In genomic region chr13:51695677-51696076, GRCh38 we compare ENCODE assay signal across 1 cellular context.
TF ChIP-seq lines count a peak whose summit lies in the region.
"Not testable (repeated sequence)": the region's sequence is repeated elsewhere in the genome, so short reads cannot be mapped to it uniquely, and the experiment has no call there.

No MANE protein-coding gene starts in this region.

TF ChIP-seq in HepG2, 621 proteins besides CTCF, POLR2A, EP300 and RAD21 (continued from another document):
- 0 out of 2 replicates have a peak, but pooled peaks have one; percentile 42 for TF ChIP-seq ZNF280B (CRISPR knock-in tag; IDR thresholded peaks at IDR 0.05; ENCODE audit: borderline replicate concordance)
- TF ChIP-seq POGZ (CRISPR knock-in tag; IDR thresholded peaks at IDR 0.05) = peak; percentile 79
- 0 out of 2 replicates have a peak, but pooled peaks have one; percentile 36 for TF ChIP-seq HOMEZ (CRISPR knock-in tag; IDR thresholded peaks at IDR 0.05; ENCODE audit: low read depth)
- not testable (repeated sequence) for TF ChIP-seq SOX6 (IDR thresholded peaks at IDR 0.05); FOXA1 (IDR thresholded peaks at IDR 0.05); SOX13 (IDR thresholded peaks at IDR 0.05); FOXP1 (IDR thresholded peaks at IDR 0.05); HNF1A (IDR thresholded peaks at IDR 0.05; ENCODE audit: low read depth)
- TF ChIP-seq SOX6 (CRISPR knock-in tag; IDR thresholded peaks at IDR 0.05) = peak; percentile 82
- 0 out of 2 replicates have a peak, but pooled peaks have one; percentile 20 for TF ChIP-seq FOSL2 (CRISPR knock-in tag; IDR thresholded peaks at IDR 0.05)
- peak; percentile 61; the same call in 1 of the 2 replicates for TF ChIP-seq SP5 (CRISPR knock-in tag; IDR thresholded peaks at IDR 0.05; ENCODE audit: borderline replicate concordance, low read depth)
- peak; percentile 87 for TF ChIP-seq FOXA1 (CRISPR knock-in tag; IDR thresholded peaks at IDR 0.05)
- 0 out of 2 replicates have a peak, but pooled peaks have one; percentile 17 for TF ChIP-seq HOXA3 (CRISPR knock-in tag; IDR thresholded peaks at IDR 0.05)
- TF ChIP-seq SOX13 (CRISPR knock-in tag; conservative IDR thresholded peaks at IDR 0.05 in 1 of 2, IDR thresholded peaks at IDR 0.05 in 1 of 2) = peak in 1 of 2 experiments; percentile 81; a peak in 2 of 4 replicates
- TF ChIP-seq, protein P1, sequence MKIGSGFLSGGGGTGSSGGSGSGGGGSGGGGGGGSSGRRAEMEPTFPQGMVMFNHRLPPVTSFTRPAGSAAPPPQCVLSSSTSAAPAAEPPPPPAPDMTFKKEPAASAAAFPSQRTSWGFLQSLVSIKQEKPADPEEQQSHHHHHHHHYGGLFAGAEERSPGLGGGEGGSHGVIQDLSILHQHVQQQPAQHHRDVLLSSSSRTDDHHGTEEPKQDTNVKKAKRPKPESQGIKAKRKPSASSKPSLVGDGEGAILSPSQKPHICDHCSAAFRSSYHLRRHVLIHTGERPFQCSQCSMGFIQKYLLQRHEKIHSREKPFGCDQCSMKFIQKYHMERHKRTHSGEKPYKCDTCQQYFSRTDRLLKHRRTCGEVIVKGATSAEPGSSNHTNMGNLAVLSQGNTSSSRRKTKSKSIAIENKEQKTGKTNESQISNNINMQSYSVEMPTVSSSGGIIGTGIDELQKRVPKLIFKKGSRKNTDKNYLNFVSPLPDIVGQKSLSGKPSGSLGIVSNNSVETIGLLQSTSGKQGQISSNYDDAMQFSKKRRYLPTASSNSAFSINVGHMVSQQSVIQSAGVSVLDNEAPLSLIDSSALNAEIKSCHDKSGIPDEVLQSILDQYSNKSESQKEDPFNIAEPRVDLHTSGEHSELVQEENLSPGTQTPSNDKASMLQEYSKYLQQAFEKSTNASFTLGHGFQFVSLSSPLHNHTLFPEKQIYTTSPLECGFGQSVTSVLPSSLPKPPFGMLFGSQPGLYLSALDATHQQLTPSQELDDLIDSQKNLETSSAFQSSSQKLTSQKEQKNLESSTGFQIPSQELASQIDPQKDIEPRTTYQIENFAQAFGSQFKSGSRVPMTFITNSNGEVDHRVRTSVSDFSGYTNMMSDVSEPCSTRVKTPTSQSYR (CRISPR knock-in tag; IDR thresholded peaks at IDR 0.05; ENCODE audit: borderline replicate concordance) = peak; percentile 97
- TF ChIP-seq, protein P2, sequence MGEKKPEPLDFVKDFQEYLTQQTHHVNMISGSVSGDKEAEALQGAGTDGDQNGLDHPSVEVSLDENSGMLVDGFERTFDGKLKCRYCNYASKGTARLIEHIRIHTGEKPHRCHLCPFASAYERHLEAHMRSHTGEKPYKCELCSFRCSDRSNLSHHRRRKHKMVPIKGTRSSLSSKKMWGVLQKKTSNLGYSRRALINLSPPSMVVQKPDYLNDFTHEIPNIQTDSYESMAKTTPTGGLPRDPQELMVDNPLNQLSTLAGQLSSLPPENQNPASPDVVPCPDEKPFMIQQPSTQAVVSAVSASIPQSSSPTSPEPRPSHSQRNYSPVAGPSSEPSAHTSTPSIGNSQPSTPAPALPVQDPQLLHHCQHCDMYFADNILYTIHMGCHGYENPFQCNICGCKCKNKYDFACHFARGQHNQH (CRISPR knock-in tag; IDR thresholded peaks at IDR 0.05) = peak; percentile 47; the same call in 1 of the 2 replicates
- TF ChIP-seq SALL1 (CRISPR knock-in tag; IDR thresholded peaks at IDR 0.05) = 0 out of 2 replicates have a peak, but pooled peaks have one; percentile 25
- peak; percentile 57; the same call in 1 of the 2 replicates for TF ChIP-seq ETV5 (CRISPR knock-in tag; IDR thresholded peaks at IDR 0.05; ENCODE audit: borderline replicate concordance)
- TF ChIP-seq, protein P3, sequence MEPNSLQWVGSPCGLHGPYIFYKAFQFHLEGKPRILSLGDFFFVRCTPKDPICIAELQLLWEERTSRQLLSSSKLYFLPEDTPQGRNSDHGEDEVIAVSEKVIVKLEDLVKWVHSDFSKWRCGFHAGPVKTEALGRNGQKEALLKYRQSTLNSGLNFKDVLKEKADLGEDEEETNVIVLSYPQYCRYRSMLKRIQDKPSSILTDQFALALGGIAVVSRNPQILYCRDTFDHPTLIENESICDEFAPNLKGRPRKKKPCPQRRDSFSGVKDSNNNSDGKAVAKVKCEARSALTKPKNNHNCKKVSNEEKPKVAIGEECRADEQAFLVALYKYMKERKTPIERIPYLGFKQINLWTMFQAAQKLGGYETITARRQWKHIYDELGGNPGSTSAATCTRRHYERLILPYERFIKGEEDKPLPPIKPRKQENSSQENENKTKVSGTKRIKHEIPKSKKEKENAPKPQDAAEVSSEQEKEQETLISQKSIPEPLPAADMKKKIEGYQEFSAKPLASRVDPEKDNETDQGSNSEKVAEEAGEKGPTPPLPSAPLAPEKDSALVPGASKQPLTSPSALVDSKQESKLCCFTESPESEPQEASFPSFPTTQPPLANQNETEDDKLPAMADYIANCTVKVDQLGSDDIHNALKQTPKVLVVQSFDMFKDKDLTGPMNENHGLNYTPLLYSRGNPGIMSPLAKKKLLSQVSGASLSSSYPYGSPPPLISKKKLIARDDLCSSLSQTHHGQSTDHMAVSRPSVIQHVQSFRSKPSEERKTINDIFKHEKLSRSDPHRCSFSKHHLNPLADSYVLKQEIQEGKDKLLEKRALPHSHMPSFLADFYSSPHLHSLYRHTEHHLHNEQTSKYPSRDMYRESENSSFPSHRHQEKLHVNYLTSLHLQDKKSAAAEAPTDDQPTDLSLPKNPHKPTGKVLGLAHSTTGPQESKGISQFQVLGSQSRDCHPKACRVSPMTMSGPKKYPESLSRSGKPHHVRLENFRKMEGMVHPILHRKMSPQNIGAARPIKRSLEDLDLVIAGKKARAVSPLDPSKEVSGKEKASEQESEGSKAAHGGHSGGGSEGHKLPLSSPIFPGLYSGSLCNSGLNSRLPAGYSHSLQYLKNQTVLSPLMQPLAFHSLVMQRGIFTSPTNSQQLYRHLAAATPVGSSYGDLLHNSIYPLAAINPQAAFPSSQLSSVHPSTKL (CRISPR knock-in tag; IDR thresholded peaks at IDR 0.05) = peak; percentile 78
- TF ChIP-seq FOXP1 (CRISPR knock-in tag; IDR thresholded peaks at IDR 0.05) = 0 out of 2 replicates have a peak, but pooled peaks have one; percentile 8
- TF ChIP-seq, protein P4, sequence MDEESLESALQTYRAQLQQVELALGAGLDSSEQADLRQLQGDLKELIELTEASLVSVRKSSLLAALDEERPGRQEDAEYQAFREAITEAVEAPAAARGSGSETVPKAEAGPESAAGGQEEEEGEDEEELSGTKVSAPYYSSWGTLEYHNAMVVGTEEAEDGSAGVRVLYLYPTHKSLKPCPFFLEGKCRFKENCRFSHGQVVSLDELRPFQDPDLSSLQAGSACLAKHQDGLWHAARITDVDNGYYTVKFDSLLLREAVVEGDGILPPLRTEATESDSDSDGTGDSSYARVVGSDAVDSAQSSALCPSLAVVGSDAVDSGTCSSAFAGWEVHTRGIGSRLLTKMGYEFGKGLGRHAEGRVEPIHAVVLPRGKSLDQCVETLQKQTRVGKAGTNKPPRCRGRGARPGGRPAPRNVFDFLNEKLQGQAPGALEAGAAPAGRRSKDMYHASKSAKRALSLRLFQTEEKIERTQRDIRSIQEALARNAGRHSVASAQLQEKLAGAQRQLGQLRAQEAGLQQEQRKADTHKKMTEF (CRISPR knock-in tag; IDR thresholded peaks at IDR 0.05) = peak; percentile 60; the same call in 1 of the 2 replicates
- peak; percentile 20; the same call in 1 of the 2 replicates for TF ChIP-seq HNF1A (CRISPR knock-in tag; IDR thresholded peaks at IDR 0.05; ENCODE audit: borderline replicate concordance)
- peak; percentile 47 for TF ChIP-seq GATAD2A (CRISPR knock-in tag; IDR thresholded peaks at IDR 0.05)
TF ChIP-seq in HepG2: peak in this region for 29; not testable (repeated sequence) for 592.
